Comparison of ENCODE assay signal across 1 cellular context in the genomic region with DNA sequence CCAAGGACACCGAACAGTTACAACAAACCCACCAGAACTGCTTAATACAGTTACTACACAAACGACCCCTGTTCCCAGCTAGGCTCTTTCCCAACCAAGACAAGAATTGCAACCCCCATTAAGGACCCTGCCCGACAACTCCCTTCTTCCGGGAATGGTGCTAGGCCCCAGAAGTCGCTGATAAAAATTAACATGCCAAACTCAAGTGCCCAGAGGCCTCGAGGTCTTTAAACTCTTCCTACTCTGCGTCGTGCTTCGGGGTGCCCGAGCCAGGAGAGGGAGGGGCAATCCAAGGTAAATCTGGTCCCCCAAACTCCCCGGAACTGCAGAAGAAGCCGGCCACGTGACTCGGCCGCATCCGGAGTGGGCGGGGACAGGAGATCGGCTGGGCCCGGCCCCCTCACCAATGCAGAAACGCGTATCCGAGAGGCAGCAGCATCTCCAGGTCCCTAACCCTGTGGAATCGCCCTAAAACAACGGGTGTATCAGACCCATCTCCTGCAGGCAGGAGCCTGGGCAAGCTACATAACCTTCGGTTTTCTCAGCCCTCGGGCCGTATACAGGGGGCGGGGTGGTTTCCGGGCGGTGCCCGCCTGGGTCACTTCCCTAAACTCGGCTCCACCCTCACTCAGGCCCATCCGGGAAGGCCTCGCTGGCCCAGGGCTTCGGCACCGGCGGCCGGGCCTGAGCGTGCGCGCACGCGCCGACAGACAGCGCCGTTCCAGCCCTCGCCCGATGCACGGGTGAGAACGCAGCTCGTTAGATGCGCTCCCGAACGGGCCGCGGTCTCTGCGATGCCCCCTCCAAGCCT.
TF ChIP-seq lines count a peak whose summit lies in the region.

No MANE protein-coding gene starts in this region.

TF ChIP-seq in GM12878, 131 proteins besides CTCF, POLR2A, EP300 and RAD21 (continues in another document):
- peak; percentile 71; the same call in 1 of the 2 replicates for TF ChIP-seq SMAD5 (IDR thresholded peaks at IDR 0.05; ENCODE audit: low read depth)
- TF ChIP-seq SRF (IDR thresholded peaks at IDR 0.05; ENCODE audit: low read depth in 2 of 2, low read length in 2 of 2), result peak in 1 of 2 experiments; percentile 20; a peak in 1 of 4 replicates
- no peak for TF ChIP-seq RUNX3 (IDR thresholded peaks at IDR 0.05; ENCODE audit: low read length)
- no peak for TF ChIP-seq BMI1 (IDR thresholded peaks at IDR 0.05; ENCODE audit: borderline replicate concordance)
- TF ChIP-seq IRF4 (IDR thresholded peaks at IDR 0.05; ENCODE audit: low read depth, low read length), result no peak
- TF ChIP-seq NKRF (conservative IDR thresholded peaks at IDR 0.05), result peak; percentile 78; the same call in 1 of the 2 replicates
- no peak for TF ChIP-seq FOXK2 (IDR thresholded peaks at IDR 0.05)
- no peak for TF ChIP-seq CHD1 (IDR thresholded peaks at IDR 0.05; ENCODE audit: low read depth, low read length)
- 0 out of 2 replicates have a peak, but pooled peaks have one; percentile 49 for TF ChIP-seq TAF1 (IDR thresholded peaks at IDR 0.05; ENCODE audit: borderline replicate concordance, low read depth, low read length)
- no peak for TF ChIP-seq TBL1XR1 (IDR thresholded peaks at IDR 0.05; ENCODE audit: low read depth, low read length)
- no peak for TF ChIP-seq FOXM1 (IDR thresholded peaks at IDR 0.05; ENCODE audit: low read depth, low read length)
- TF ChIP-seq YBX1 (IDR thresholded peaks at IDR 0.05), result no peak
- no peak for TF ChIP-seq NRF1 (conservative IDR thresholded peaks at IDR 0.05; ENCODE audit: low read depth, low read length)
- TF ChIP-seq, protein P1, sequence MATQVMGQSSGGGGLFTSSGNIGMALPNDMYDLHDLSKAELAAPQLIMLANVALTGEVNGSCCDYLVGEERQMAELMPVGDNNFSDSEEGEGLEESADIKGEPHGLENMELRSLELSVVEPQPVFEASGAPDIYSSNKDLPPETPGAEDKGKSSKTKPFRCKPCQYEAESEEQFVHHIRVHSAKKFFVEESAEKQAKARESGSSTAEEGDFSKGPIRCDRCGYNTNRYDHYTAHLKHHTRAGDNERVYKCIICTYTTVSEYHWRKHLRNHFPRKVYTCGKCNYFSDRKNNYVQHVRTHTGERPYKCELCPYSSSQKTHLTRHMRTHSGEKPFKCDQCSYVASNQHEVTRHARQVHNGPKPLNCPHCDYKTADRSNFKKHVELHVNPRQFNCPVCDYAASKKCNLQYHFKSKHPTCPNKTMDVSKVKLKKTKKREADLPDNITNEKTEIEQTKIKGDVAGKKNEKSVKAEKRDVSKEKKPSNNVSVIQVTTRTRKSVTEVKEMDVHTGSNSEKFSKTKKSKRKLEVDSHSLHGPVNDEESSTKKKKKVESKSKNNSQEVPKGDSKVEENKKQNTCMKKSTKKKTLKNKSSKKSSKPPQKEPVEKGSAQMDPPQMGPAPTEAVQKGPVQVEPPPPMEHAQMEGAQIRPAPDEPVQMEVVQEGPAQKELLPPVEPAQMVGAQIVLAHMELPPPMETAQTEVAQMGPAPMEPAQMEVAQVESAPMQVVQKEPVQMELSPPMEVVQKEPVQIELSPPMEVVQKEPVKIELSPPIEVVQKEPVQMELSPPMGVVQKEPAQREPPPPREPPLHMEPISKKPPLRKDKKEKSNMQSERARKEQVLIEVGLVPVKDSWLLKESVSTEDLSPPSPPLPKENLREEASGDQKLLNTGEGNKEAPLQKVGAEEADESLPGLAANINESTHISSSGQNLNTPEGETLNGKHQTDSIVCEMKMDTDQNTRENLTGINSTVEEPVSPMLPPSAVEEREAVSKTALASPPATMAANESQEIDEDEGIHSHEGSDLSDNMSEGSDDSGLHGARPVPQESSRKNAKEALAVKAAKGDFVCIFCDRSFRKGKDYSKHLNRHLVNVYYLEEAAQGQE (IDR thresholded peaks at IDR 0.05; ENCODE audit: low read depth, low read length), result no peak
- TF ChIP-seq MAX (IDR thresholded peaks at IDR 0.05; ENCODE audit: low read depth, low read length), result peak; percentile 63; the same call in 1 of the 2 replicates
- no peak for TF ChIP-seq MTA3 (IDR thresholded peaks at IDR 0.05; ENCODE audit: borderline replicate concordance, low read length)
- peak; percentile 76 for TF ChIP-seq RELB (IDR thresholded peaks at IDR 0.05; ENCODE audit: low read depth)
- TF ChIP-seq GATAD2B (conservative IDR thresholded peaks at IDR 0.05; ENCODE audit: low read depth), result no peak
- no peak for TF ChIP-seq SP1 (IDR thresholded peaks at IDR 0.05; ENCODE audit: low read depth, low read length)
- TF ChIP-seq SIX5 (IDR thresholded peaks at IDR 0.05; ENCODE audit: low read depth, low read length, severe bottlenecking), result no peak
- peak; percentile 84; the same call in 1 of the 2 replicates for TF ChIP-seq ZNF207 (IDR thresholded peaks at IDR 0.05; ENCODE audit: borderline replicate concordance)
- peak; percentile 95 for TF ChIP-seq RAD51 (IDR thresholded peaks at IDR 0.05)
- TF ChIP-seq, protein P2, sequence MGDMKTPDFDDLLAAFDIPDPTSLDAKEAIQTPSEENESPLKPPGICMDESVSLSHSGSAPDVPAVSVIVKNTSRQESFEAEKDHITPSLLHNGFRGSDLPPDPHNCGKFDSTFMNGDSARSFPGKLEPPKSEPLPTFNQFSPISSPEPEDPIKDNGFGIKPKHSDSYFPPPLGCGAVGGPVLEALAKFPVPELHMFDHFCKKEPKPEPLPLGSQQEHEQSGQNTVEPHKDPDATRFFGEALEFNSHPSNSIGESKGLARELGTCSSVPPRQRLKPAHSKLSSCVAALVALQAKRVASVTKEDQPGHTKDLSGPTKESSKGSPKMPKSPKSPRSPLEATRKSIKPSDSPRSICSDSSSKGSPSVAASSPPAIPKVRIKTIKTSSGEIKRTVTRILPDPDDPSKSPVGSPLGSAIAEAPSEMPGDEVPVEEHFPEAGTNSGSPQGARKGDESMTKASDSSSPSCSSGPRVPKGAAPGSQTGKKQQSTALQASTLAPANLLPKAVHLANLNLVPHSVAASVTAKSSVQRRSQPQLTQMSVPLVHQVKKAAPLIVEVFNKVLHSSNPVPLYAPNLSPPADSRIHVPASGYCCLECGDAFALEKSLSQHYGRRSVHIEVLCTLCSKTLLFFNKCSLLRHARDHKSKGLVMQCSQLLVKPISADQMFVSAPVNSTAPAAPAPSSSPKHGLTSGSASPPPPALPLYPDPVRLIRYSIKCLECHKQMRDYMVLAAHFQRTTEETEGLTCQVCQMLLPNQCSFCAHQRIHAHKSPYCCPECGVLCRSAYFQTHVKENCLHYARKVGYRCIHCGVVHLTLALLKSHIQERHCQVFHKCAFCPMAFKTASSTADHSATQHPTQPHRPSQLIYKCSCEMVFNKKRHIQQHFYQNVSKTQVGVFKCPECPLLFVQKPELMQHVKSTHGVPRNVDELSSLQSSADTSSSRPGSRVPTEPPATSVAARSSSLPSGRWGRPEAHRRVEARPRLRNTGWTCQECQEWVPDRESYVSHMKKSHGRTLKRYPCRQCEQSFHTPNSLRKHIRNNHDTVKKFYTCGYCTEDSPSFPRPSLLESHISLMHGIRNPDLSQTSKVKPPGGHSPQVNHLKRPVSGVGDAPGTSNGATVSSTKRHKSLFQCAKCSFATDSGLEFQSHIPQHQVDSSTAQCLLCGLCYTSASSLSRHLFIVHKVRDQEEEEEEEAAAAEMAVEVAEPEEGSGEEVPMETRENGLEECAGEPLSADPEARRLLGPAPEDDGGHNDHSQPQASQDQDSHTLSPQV (IDR thresholded peaks at IDR 0.05), result no peak
- TF ChIP-seq USF1 (IDR thresholded peaks at IDR 0.05; ENCODE audit: borderline replicate concordance, extremely low read length, insufficient read depth, low read depth, low read length), result peak; percentile 94
- peak; percentile 24; the same call in 1 of the 2 replicates for TF ChIP-seq CBFB (IDR thresholded peaks at IDR 0.05; ENCODE audit: low read depth)
- TF ChIP-seq ZNF24 (IDR thresholded peaks at IDR 0.05), result no peak
- TF ChIP-seq BHLHE40 (IDR thresholded peaks at IDR 0.05; ENCODE audit: borderline replicate concordance in 1 of 2, low read depth in 2 of 2, low read length in 1 of 2), result peak; percentile 32 to 77; a peak in 2 of 4 replicates
- no peak for TF ChIP-seq SMARCA5 (IDR thresholded peaks at IDR 0.05)
- TF ChIP-seq STAT3 (IDR thresholded peaks at IDR 0.05; ENCODE audit: low read depth, low read length), result no peak
- TF ChIP-seq MYB (IDR thresholded peaks at IDR 0.05; ENCODE audit: borderline replicate concordance, low read depth, low read length), result no peak
- no peak for TF ChIP-seq NFIC (IDR thresholded peaks at IDR 0.05; ENCODE audit: low read depth, low read length)
- TF ChIP-seq WRNIP1 (IDR thresholded peaks at IDR 0.05; ENCODE audit: borderline replicate concordance, low read depth, low read length), result no peak
- TF ChIP-seq HDAC2 (IDR thresholded peaks at IDR 0.05), result no peak
- peak; percentile 90; the same call in 1 of the 2 replicates for TF ChIP-seq SIN3A (IDR thresholded peaks at IDR 0.05; ENCODE audit: low read depth, low read length)
- TF ChIP-seq, protein P3, sequence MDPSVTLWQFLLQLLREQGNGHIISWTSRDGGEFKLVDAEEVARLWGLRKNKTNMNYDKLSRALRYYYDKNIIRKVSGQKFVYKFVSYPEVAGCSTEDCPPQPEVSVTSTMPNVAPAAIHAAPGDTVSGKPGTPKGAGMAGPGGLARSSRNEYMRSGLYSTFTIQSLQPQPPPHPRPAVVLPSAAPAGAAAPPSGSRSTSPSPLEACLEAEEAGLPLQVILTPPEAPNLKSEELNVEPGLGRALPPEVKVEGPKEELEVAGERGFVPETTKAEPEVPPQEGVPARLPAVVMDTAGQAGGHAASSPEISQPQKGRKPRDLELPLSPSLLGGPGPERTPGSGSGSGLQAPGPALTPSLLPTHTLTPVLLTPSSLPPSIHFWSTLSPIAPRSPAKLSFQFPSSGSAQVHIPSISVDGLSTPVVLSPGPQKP (IDR thresholded peaks at IDR 0.05; ENCODE audit: low read depth, low read length), result peak; percentile 28; the same call in 1 of the 2 replicates
- no peak for TF ChIP-seq FOS (IDR thresholded peaks at IDR 0.05; ENCODE audit: borderline replicate concordance, extremely low read depth, insufficient read length)
- TF ChIP-seq MLLT1 (IDR thresholded peaks at IDR 0.05), result 0 out of 2 replicates have a peak, but pooled peaks have one; percentile 51
- no peak for TF ChIP-seq MEF2B (IDR thresholded peaks at IDR 0.05; ENCODE audit: partially characterized antibody, poor library complexity, severe bottlenecking)
- no peak for TF ChIP-seq IKZF2 (IDR thresholded peaks at IDR 0.05)
- TF ChIP-seq GABPA (IDR thresholded peaks at IDR 0.05; ENCODE audit: low read depth), result no peak
- no peak for TF ChIP-seq MEF2A (IDR thresholded peaks at IDR 0.05; ENCODE audit: insufficient read depth, low read depth, low read length)
